ENCODE assay signal across 1 cellular context in the genomic region with DNA sequence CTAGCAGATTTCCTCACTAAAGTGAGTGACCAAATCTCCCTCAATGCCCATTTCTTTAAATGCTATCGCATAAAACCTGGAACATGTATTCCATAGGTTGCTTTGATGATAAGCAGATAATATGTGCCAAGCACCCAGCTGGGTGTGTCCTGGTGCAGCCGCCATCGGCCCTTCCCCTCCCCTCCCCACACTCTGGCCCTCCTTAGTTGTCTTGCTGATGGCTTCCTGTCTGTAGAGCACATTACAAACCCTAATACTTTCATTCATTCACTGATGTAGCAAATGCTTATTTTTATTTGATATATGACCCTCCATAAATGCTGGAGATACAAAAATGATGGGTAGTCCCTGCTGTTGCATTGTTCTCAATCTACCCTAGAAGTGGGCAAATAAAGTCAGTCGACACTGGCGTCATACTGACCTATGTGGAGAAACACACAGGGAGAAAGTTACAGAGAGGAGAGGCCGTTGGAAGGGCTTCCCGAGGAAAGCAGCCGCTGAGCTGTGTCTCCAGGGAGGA.
TF ChIP-seq lines count a peak whose summit lies in the region.

No MANE protein-coding gene starts in this region.

TF ChIP-seq in HepG2, 621 proteins besides CTCF, POLR2A, EP300 and RAD21:
- TF ChIP-seq CREB1 (IDR thresholded peaks at IDR 0.05), result no peak
- no peak for TF ChIP-seq CREB1 (CRISPR knock-in tag; IDR thresholded peaks at IDR 0.05)
- TF ChIP-seq CEBPB (IDR thresholded peaks at IDR 0.05; ENCODE audit: borderline replicate concordance, low read depth, low read length), result no peak
- TF ChIP-seq, protein P1, sequence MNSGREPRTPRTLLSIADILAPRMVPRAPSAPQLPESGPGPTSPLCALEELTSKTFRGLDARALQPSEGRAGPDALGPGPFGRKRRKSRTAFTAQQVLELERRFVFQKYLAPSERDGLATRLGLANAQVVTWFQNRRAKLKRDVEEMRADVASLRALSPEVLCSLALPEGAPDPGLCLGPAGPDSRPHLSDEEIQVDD (CRISPR knock-in tag; IDR thresholded peaks at IDR 0.05; ENCODE audit: borderline replicate concordance), result no peak
- no peak for TF ChIP-seq NR2C2 (CRISPR knock-in tag; IDR thresholded peaks at IDR 0.05; ENCODE audit: borderline replicate concordance)
- TF ChIP-seq ZNF552 (CRISPR knock-in tag; IDR thresholded peaks at IDR 0.05; ENCODE audit: borderline replicate concordance), result no peak
- no peak for TF ChIP-seq ETV5 (CRISPR knock-in tag; IDR thresholded peaks at IDR 0.05; ENCODE audit: borderline replicate concordance)
- TF ChIP-seq HNRNPLL (IDR thresholded peaks at IDR 0.05; ENCODE audit: low read depth, low read length, poor library complexity, severe bottlenecking), result no peak
- TF ChIP-seq, protein P2, sequence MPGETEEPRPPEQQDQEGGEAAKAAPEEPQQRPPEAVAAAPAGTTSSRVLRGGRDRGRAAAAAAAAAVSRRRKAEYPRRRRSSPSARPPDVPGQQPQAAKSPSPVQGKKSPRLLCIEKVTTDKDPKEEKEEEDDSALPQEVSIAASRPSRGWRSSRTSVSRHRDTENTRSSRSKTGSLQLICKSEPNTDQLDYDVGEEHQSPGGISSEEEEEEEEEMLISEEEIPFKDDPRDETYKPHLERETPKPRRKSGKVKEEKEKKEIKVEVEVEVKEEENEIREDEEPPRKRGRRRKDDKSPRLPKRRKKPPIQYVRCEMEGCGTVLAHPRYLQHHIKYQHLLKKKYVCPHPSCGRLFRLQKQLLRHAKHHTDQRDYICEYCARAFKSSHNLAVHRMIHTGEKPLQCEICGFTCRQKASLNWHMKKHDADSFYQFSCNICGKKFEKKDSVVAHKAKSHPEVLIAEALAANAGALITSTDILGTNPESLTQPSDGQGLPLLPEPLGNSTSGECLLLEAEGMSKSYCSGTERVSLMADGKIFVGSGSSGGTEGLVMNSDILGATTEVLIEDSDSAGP (CRISPR knock-in tag; IDR thresholded peaks at IDR 0.05; ENCODE audit: borderline replicate concordance), result no peak
- TF ChIP-seq, protein P3, sequence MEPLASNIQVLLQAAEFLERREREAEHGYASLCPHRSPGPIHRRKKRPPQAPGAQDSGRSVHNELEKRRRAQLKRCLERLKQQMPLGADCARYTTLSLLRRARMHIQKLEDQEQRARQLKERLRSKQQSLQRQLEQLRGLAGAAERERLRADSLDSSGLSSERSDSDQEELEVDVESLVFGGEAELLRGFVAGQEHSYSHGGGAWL (CRISPR knock-in tag; IDR thresholded peaks at IDR 0.05), result no peak
- no peak for TF ChIP-seq PITX1 (CRISPR knock-in tag; IDR thresholded peaks at IDR 0.05)
- no peak for TF ChIP-seq ZC3H13 (CRISPR knock-in tag; IDR thresholded peaks at IDR 0.05)
- TF ChIP-seq MED13 (CRISPR knock-in tag; IDR thresholded peaks at IDR 0.05), result no peak
- TF ChIP-seq REXO4 (CRISPR knock-in tag; IDR thresholded peaks at IDR 0.05; ENCODE audit: borderline replicate concordance), result no peak
- TF ChIP-seq RNF2 (conservative IDR thresholded peaks at IDR 0.05; ENCODE audit: low read depth), result no peak
- TF ChIP-seq ISX (CRISPR knock-in tag; conservative IDR thresholded peaks at IDR 0.05), result no peak
